Comparison of ENCODE assay signal across 9 cellular contexts in the genomic region with DNA sequence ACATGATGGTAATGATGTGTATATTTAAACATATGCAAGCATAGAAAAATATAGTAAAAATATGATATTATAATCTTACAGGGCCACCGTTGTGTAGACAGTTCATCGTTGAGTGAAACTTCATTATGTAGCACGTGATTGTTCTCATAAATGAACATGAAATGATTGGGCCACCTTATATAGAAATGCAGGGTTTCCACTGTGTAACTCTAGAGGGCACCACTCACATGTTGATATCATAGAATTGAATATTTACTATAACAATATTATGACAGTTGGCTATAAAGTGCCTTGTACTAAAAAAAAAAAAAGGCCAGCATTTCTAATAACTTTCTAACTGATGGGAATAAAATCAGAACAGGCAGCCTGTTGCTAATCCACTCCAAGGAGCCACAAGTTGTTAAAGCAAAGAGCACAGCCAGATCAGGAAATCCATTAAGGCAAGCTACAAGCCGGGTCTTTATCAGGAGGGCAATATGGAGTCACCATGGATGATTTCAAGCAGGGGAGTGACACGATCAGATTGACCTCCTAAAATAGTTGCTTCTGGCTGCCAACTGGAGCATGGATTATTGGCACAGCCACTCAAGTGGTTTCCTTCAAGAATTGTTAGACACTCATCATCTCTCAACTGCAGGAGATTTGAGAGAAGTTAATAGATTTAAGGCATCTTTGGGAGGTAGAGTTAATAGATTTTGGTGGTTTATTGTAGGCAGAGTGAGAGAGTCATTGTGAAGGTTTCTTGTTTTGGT. TPM values are rescaled to one million over a fixed set of nuclear protein-coding genes. Genes with fewer than 3 reads are reported as not detected.
DNase-seq lines count a peak whose midpoint lies in the region; ATAC-seq, FAIRE-seq and TF ChIP-seq lines count a peak whose summit lies in the region.
"Had no signal": no experiment of that assay in that cellular context is flagged by ENCODE, and none has a peak within 500 bp of the region (broad histone marks: within the 10 kb centered on the region; RNA-seq: fewer than 3 reads in every experiment).

No MANE protein-coding gene starts in this region.

- H3K27ac Mint-ChIP-seq in astrocyte (ENCODE audit: unreplicated experiment) = no peak overlapping the region
- no peak overlapping the region for H3K27ac Mint-ChIP-seq in memory B cell
- H3K27ac Mint-ChIP-seq in T-helper 2 cell treated with Interferon-gamma antibody and Interleukin-4, amounts not matched to agents 5 μg/mL and 100 μg/mL, for 36 hours = no peak overlapping the region

- H3K9ac ChIP-seq in DND-41 (ENCODE audit: low read depth, low read length) (no peak overlapping the region), astrocyte (ENCODE audit: low read length) (no peak overlapping the region)

- no peak for TF ChIP-seq EP300 in Ishikawa (IDR thresholded peaks at IDR 0.05; ENCODE audit: borderline replicate concordance)

- no peaks in the 10 kb centered on the region for H4K20me1 ChIP-seq in DND-41 (ENCODE audit: insufficient read depth, low read length)
- H4K20me1 ChIP-seq in astrocyte (ENCODE audit: insufficient read depth, low read length) = no peaks in the 10 kb centered on the region

- no peaks in the 10 kb centered on the region for H3K79me2 ChIP-seq in DND-41 (ENCODE audit: insufficient read depth, low read length)
- no peaks in the 10 kb centered on the region for H3K79me2 ChIP-seq in astrocyte (ENCODE audit: insufficient read depth, low read length)

- H3K36me3 ChIP-seq in DND-41 (ENCODE audit: insufficient read depth, low read length) = no peaks in the 10 kb centered on the region
- no peaks in the 10 kb centered on the region for H3K36me3 ChIP-seq in astrocyte (ENCODE audit: insufficient read depth, low read length)
- H3K36me3 ChIP-seq in BE2C = no peaks in the 10 kb centered on the region

- H3K4me1 Mint-ChIP-seq in astrocyte (ENCODE audit: low read depth, unreplicated experiment) (no peaks in the 10 kb centered on the region), memory B cell (peaks cover 3% of the 10 kb centered on the region)
- H3K4me1 Mint-ChIP-seq in T-helper 2 cell treated with Interferon-gamma antibody and Interleukin-4, amounts not matched to agents 5 μg/mL and 100 μg/mL, for 36 hours (ENCODE audit: low read depth) = peaks cover 6% of the 10 kb centered on the region

- H3K4me1 ChIP-seq in DND-41 (ENCODE audit: insufficient read depth, low read length) (no peaks in the 10 kb centered on the region), astrocyte (ENCODE audit: insufficient read depth, low read length) (no peaks in the 10 kb centered on the region), BE2C (no peaks in the 10 kb centered on the region)

- TF ChIP-seq RAD21 in Ishikawa (IDR thresholded peaks at IDR 0.05; ENCODE audit: low read depth) = peak; percentile 50

- ATAC-seq in DND-41 (ENCODE audit: insufficient read depth, low read depth) = no peak
- ATAC-seq in memory B cell (ENCODE audit: low read depth) = peak; percentile 59
- ATAC-seq in HG02763 (IDR thresholded peaks at IDR 0.05; ENCODE audit: unreplicated experiment) = no peak

- H3K27ac ChIP-seq in DND-41 (ENCODE audit: low read length) (no peak overlapping the region), astrocyte (ENCODE audit: low read depth, low read length) (no peak overlapping the region)

- TF ChIP-seq CTCF in DND-41 (IDR thresholded peaks at IDR 0.05; ENCODE audit: borderline replicate concordance, extremely low read depth, low read length, poor library complexity, severe bottlenecking) = peak; percentile 38
- TF ChIP-seq CTCF in astrocyte (IDR thresholded peaks at IDR 0.05; ENCODE audit: insufficient read depth, low read depth, low read length) = peak; percentile 52
- TF ChIP-seq CTCF in BE2C (IDR thresholded peaks at IDR 0.05; ENCODE audit: low read depth, low read length) = no peak; the same call in 1 of the 2 replicates

- H3K4me2 ChIP-seq in DND-41 (ENCODE audit: insufficient read depth, low read length) (no peak overlapping the region), astrocyte (ENCODE audit: low read length) (no peak overlapping the region)

- H3K9me3 ChIP-seq in DND-41 (ENCODE audit: insufficient read depth, low read length, severe bottlenecking) (no peaks in the 10 kb centered on the region), astrocyte (ENCODE audit: insufficient read depth, low read depth, low read length) (no peaks in the 10 kb centered on the region), BE2C (no peaks in the 10 kb centered on the region)

- H3K4me3 Mint-ChIP-seq in astrocyte (ENCODE audit: unreplicated experiment) (no peak overlapping the region), memory B cell (no peak overlapping the region)
- no peak overlapping the region for H3K4me3 Mint-ChIP-seq in T-helper 2 cell treated with Interferon-gamma antibody and Interleukin-4, amounts not matched to agents 5 μg/mL and 100 μg/mL, for 36 hours

- FAIRE-seq in astrocyte (lab: Jason Lieb, UNC) = no peak

- H3K4me3 ChIP-seq in DND-41 (ENCODE audit: low read depth in 1 of 2, low read length in 2 of 2) (no peak overlapping the region), astrocyte (ENCODE audit: insufficient read depth, low read depth, low read length) (no peak overlapping the region), BE2C (ENCODE audit: low read depth, low read length) (no peak overlapping the region)

- DNase-seq in DND-41 (no peak), astrocyte (ENCODE audit: low read depth) (no peak), memory B cell (ENCODE audit: low spot score in 2 of 2) (no peak), ecto neural progenitor cell (ENCODE audit: low spot score) (no peak), BE2C (no peak)
- no peak for DNase-seq in T-helper 2 cell treated with Interferon-gamma antibody and Interleukin-4, amounts not matched to agents 5 μg/mL and 100 μg/mL, for 36 hours (ENCODE audit: low spot score)
- DNase-seq: mesenchymal stem cell had no signal

- H3K27me3 Mint-ChIP-seq in astrocyte (ENCODE audit: low read depth, unreplicated experiment) (peaks cover 33% of the 10 kb centered on the region), memory B cell (peaks cover 20% of the 10 kb centered on the region)
- H3K27me3 Mint-ChIP-seq in T-helper 2 cell treated with Interferon-gamma antibody and Interleukin-4, amounts not matched to agents 5 μg/mL and 100 μg/mL, for 36 hours (ENCODE audit: low read depth) = peaks cover 2% of the 10 kb centered on the region

- no peaks in the 10 kb centered on the region for H3K9me3 Mint-ChIP-seq in astrocyte (ENCODE audit: unreplicated experiment)
- H3K9me3 Mint-ChIP-seq in memory B cell = no peaks in the 10 kb centered on the region
- H3K9me3 Mint-ChIP-seq in T-helper 2 cell treated with Interferon-gamma antibody and Interleukin-4, amounts not matched to agents 5 μg/mL and 100 μg/mL, for 36 hours = no peaks in the 10 kb centered on the region

- H2AFZ ChIP-seq in DND-41 (ENCODE audit: low read depth, low read length) (no peak overlapping the region), astrocyte (ENCODE audit: low read depth, low read length) (no peak overlapping the region)

- H3K27me3 ChIP-seq in DND-41 (ENCODE audit: insufficient read depth, low read length, poor library complexity) (peaks cover 15% of the 10 kb centered on the region), astrocyte (ENCODE audit: insufficient read depth, low read length) (peaks cover 24% of the 10 kb centered on the region), BE2C (no peaks in the 10 kb centered on the region)

- no peaks in the 10 kb centered on the region for H3K36me3 Mint-ChIP-seq in astrocyte (ENCODE audit: low read depth, unreplicated experiment)
- no peaks in the 10 kb centered on the region for H3K36me3 Mint-ChIP-seq in memory B cell
- H3K36me3 Mint-ChIP-seq in T-helper 2 cell treated with Interferon-gamma antibody and Interleukin-4, amounts not matched to agents 5 μg/mL and 100 μg/mL, for 36 hours (ENCODE audit: low read depth) = no peaks in the 10 kb centered on the region

TF ChIP-seq in Ishikawa, 13 proteins besides CTCF, POLR2A, EP300 and RAD21:
- TF ChIP-seq ZBTB7A (IDR thresholded peaks at IDR 0.05; ENCODE audit: low read depth) = no peak
- TF ChIP-seq, protein P1, sequence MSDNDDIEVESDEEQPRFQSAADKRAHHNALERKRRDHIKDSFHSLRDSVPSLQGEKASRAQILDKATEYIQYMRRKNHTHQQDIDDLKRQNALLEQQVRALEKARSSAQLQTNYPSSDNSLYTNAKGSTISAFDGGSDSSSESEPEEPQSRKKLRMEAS (IDR thresholded peaks at IDR 0.05) = 0 out of 2 replicates have a peak, but pooled peaks have one; percentile 26
- TF ChIP-seq, protein P2, sequence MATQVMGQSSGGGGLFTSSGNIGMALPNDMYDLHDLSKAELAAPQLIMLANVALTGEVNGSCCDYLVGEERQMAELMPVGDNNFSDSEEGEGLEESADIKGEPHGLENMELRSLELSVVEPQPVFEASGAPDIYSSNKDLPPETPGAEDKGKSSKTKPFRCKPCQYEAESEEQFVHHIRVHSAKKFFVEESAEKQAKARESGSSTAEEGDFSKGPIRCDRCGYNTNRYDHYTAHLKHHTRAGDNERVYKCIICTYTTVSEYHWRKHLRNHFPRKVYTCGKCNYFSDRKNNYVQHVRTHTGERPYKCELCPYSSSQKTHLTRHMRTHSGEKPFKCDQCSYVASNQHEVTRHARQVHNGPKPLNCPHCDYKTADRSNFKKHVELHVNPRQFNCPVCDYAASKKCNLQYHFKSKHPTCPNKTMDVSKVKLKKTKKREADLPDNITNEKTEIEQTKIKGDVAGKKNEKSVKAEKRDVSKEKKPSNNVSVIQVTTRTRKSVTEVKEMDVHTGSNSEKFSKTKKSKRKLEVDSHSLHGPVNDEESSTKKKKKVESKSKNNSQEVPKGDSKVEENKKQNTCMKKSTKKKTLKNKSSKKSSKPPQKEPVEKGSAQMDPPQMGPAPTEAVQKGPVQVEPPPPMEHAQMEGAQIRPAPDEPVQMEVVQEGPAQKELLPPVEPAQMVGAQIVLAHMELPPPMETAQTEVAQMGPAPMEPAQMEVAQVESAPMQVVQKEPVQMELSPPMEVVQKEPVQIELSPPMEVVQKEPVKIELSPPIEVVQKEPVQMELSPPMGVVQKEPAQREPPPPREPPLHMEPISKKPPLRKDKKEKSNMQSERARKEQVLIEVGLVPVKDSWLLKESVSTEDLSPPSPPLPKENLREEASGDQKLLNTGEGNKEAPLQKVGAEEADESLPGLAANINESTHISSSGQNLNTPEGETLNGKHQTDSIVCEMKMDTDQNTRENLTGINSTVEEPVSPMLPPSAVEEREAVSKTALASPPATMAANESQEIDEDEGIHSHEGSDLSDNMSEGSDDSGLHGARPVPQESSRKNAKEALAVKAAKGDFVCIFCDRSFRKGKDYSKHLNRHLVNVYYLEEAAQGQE (IDR thresholded peaks at IDR 0.05; ENCODE audit: low read depth) = no peak
- no peak for TF ChIP-seq TEAD4 (IDR thresholded peaks at IDR 0.05)
TF ChIP-seq in Ishikawa: peak in this region for 1.

RNA-seq across cellular contexts. Expression of a gene that starts 16.7 kb away (rescaled TPM):
- not detected in 2 replicates for total RNA-seq in astrocyte
- not detected for polyA plus RNA-seq in BE2C (2012; ENCODE audit: insufficient read depth, insufficient read length, low read depth)

RNA-seq across cellular contexts. Expression of a gene that starts 25.4 kb away (rescaled TPM):
- total RNA-seq in astrocyte = 0.14 TPM in 1 of 2 replicates, not detected in the other
- polyA plus RNA-seq in BE2C (2012; ENCODE audit: insufficient read depth, insufficient read length, low read depth) = not detected

RNA-seq across cellular contexts. Expression of a gene that starts 31.8 kb away (rescaled TPM):
- total RNA-seq in astrocyte = not detected in 2 replicates
- polyA plus RNA-seq in BE2C (2012; ENCODE audit: insufficient read depth, insufficient read length, low read depth) = not detected

RNA-seq across cellular contexts. Expression of a gene that starts 43.0 kb away (rescaled TPM):
- total RNA-seq in astrocyte = not detected in 2 replicates
- not detected for polyA plus RNA-seq in BE2C (2012; ENCODE audit: insufficient read depth, insufficient read length, low read depth)
